ENCODE assay signal across 9 cellular contexts in the genomic region with DNA sequence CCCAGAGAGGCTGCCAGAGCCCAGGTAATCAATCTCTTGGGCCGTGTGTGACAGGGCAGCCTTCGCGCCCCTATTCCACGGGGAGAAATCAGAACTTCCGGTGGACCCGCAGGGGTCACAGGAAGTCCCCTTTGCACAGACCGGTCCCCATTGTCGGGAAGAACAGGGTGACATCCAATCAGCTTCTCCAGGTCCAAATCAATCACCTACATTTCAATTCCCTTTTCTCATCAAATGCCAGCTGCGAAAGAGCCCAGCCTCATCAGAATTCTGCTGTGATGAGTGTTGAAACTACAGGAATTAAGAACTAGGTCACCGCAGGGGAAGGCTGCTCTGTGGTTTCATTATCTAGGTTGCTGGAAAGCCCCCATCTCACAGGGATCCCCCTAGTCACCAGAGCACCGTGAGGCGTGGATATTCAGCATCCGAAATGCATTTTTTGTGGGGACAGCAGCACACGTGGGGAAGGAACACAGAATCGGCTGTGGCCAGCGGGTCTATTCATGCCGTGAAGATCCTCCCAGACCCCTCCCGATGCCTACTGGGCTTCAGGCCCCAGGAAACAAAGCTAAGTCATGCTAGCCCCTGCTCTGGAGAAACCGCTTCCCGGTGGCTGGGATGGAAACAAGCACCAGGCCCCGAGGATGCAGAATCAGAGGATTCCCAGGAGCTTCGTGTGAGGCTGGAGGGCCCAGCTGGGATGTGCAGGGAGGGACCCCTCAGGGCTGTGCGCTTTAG.
A peak's percentile ranks its signal among the peaks of the same experiment; 100 is the strongest.
DNase-seq lines count a peak whose midpoint lies in the region; ATAC-seq and TF ChIP-seq lines count a peak whose summit lies in the region.
"Had no signal": no experiment of that assay in that cellular context is flagged by ENCODE, and none has a peak within 500 bp of the region (broad histone marks: within the 10 kb centered on the region; RNA-seq: fewer than 3 reads in every experiment).

No MANE protein-coding gene starts in this region.

- peaks cover 23% of the 10 kb centered on the region for H3K4me1 ChIP-seq in CD8-positive, alpha-beta T cell (ENCODE audit: insufficient read depth, low read length)
- H3K4me1 ChIP-seq in osteoblast (ENCODE audit: insufficient read depth, low read length) = no peaks in the 10 kb centered on the region

- CTCF ChIA-PET in CD8-positive, alpha-beta T cell (lab: Charles Lee) = interaction anchor here (1.0 to 1.1 kb wide), 3 partner anchors 10 to 56 kb away, joined by 3 to 4 read pairs (median 3); no protein-coding TSS in a partner anchor

- H3K9me3 ChIP-seq in CD8-positive, alpha-beta T cell (ENCODE audit: low read length) = no peaks in the 10 kb centered on the region
- H3K9me3 ChIP-seq in osteoblast (ENCODE audit: low read depth, low read length) = no peaks in the 10 kb centered on the region

- DNase-seq in CD8-positive, alpha-beta T cell = peak in 6 of 7 experiments; percentile 41 to 80 (median 60)
- DNase-seq in MV-4-11 (lab: John Stamatoyannopoulos, UW) (peak; percentile 57), osteoblast (ENCODE audit: insufficient read length, low spot score, missing footprints) (peak; percentile 53), occipital lobe (lab: John Stamatoyannopoulos, UW) (no peak), NCI-H1436 treated with DMSO at 0.1 percent for 48 hours (lab: John Stamatoyannopoulos, UW) (no peak), SKM-1 treated with dmso at 0.1 percent for 144 hours (lab: John Stamatoyannopoulos, UW; ENCODE audit: unreplicated experiment) (no peak)
- DNase-seq in activated naive CD8-positive, alpha-beta T cell treated with anti-CD3 and anti-CD28 coated beads for 36 hours = peak; percentile 69

- no peaks in the 10 kb centered on the region for H4K20me1 ChIP-seq in osteoblast (ENCODE audit: insufficient read depth, low read length)

- POLR2A ChIA-PET in CD8-positive, alpha-beta T cell (lab: Charles Lee) = interaction anchor here (0.6 to 1.4 kb wide), 7 partner anchors 10 to 206 kb away, joined by 3 to 6 read pairs (median 4); no protein-coding TSS in a partner anchor

- peaks cover 37% of the 10 kb centered on the region for H3K4me1 Mint-ChIP-seq in CD8-positive, alpha-beta T cell (ENCODE audit: low read depth)
- H3K4me1 Mint-ChIP-seq in activated naive CD8-positive, alpha-beta T cell treated with anti-CD3 and anti-CD28 coated beads for 36 hours = peaks cover 37% of the 10 kb centered on the region

- peak overlapping the region; percentile 76 for H3K4me3 Mint-ChIP-seq in CD8-positive, alpha-beta T cell
- H3K4me3 Mint-ChIP-seq in activated naive CD8-positive, alpha-beta T cell treated with anti-CD3 and anti-CD28 coated beads for 36 hours = peak overlapping the region; percentile 76

- H3K27ac Mint-ChIP-seq in CD8-positive, alpha-beta T cell = peak overlapping the region; percentile 88
- H3K27ac Mint-ChIP-seq in activated naive CD8-positive, alpha-beta T cell treated with anti-CD3 and anti-CD28 coated beads for 36 hours = peak overlapping the region; percentile 77

- H3K27ac ChIP-seq in CD8-positive, alpha-beta T cell (ENCODE audit: low read depth, low read length) = peak overlapping the region; percentile 26
- H3K27ac ChIP-seq in osteoblast (ENCODE audit: low read depth, low read length) = no peak overlapping the region
- H3K27ac ChIP-seq: epithelial cell of prostate had no signal

- no peaks in the 10 kb centered on the region for H3K79me2 ChIP-seq in osteoblast (ENCODE audit: insufficient read depth, low read length)

- intact Hi-C loops in CD8-positive, alpha-beta T cell (cut with DNase I, micrococcal nuclease) = loop anchor here in 1 of 2 experiments (1.0 kb wide), 2 partner anchors 32 to 194 kb away; a partner anchor contains a TSS

- peak; percentile 89 for ATAC-seq in CD8-positive, alpha-beta T cell
- ATAC-seq in GM21423 (IDR thresholded peaks at IDR 0.05; ENCODE audit: unreplicated experiment) = peak; percentile 77

- H2AFZ ChIP-seq in osteoblast (ENCODE audit: low read length) = peak overlapping the region; percentile 61

- no peaks in the 10 kb centered on the region for H3K9me3 Mint-ChIP-seq in CD8-positive, alpha-beta T cell
- no peaks in the 10 kb centered on the region for H3K9me3 Mint-ChIP-seq in activated naive CD8-positive, alpha-beta T cell treated with anti-CD3 and anti-CD28 coated beads for 36 hours

- peak overlapping the region; percentile 18 for H3K4me3 ChIP-seq in CD8-positive, alpha-beta T cell (ENCODE audit: low read depth, low read length)
- peak overlapping the region; percentile 24 for H3K4me3 ChIP-seq in osteoblast (ENCODE audit: insufficient read depth, low read length)

- no peaks in the 10 kb centered on the region for H3K36me3 ChIP-seq in CD8-positive, alpha-beta T cell (ENCODE audit: insufficient read depth, low read length)
- H3K36me3 ChIP-seq in osteoblast (ENCODE audit: insufficient read depth, low read length) = no peaks in the 10 kb centered on the region

- no peaks in the 10 kb centered on the region for H3K27me3 ChIP-seq in CD8-positive, alpha-beta T cell (ENCODE audit: insufficient read depth, low read length)
- H3K27me3 ChIP-seq in osteoblast (ENCODE audit: insufficient read depth, low read length) = peaks cover 5% of the 10 kb centered on the region

- H3K4me2 ChIP-seq in osteoblast (ENCODE audit: insufficient read depth, low read length) = peak overlapping the region; percentile 58

- H3K36me3 Mint-ChIP-seq in CD8-positive, alpha-beta T cell = no peaks in the 10 kb centered on the region
- peaks cover 5% of the 10 kb centered on the region for H3K36me3 Mint-ChIP-seq in activated naive CD8-positive, alpha-beta T cell treated with anti-CD3 and anti-CD28 coated beads for 36 hours

- H3K27me3 Mint-ChIP-seq in CD8-positive, alpha-beta T cell (ENCODE audit: low read depth) = no peaks in the 10 kb centered on the region
- peaks cover 10% of the 10 kb centered on the region for H3K27me3 Mint-ChIP-seq in activated naive CD8-positive, alpha-beta T cell treated with anti-CD3 and anti-CD28 coated beads for 36 hours

- TF ChIP-seq CTCF in CD8-positive, alpha-beta T cell (IDR thresholded peaks at IDR 0.05) = no peak
- TF ChIP-seq CTCF in osteoblast (IDR thresholded peaks at IDR 0.05; ENCODE audit: extremely low read depth, low read depth, low read length) = no peak

Comparison
In these comparisons a context has a peak if more than half of its experiments do, and no peak if none do; other contexts are left out.
1. DNase-seq: peak in CD8-positive, alpha-beta T cell (6 of 7), MV-4-11 (single experiment), activated naive CD8-positive, alpha-beta T cell treated with anti-CD3 and anti-CD28 coated beads for 36 hours (single experiment) and osteoblast (single experiment); none in occipital lobe (single experiment), NCI-H1436 treated with DMSO at 0.1 percent for 48 hours (single experiment) and SKM-1 treated with dmso at 0.1 percent for 144 hours (single experiment).